In the genomic region with DNA sequence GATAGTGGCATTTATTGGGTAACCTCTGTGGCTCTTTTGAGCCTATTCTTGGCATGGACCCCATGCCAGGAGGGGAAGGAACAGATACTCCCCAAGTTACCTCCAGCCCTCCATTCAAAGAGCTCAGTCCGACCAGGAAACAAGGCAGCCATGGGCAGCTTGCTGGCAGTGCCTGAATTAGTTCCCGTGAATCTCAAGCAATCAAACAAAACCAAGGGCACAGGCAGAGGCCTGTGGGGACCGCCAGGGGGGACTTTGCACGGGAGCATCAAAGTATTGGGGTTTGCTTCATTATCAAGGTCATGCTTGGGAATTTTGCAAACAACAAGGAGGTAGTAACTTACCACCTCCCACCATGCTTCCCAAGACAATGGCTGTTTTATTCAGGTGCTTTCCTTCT, we compare ENCODE assay signal across 17 cellular contexts.
DNase-seq lines count a peak whose midpoint lies in the region; ATAC-seq and TF ChIP-seq lines count a peak whose summit lies in the region.
"Had no signal": no experiment of that assay in that cellular context is flagged by ENCODE, and none has a peak within 500 bp of the region (broad histone marks: within the 10 kb centered on the region; RNA-seq: fewer than 3 reads in every experiment).

No MANE protein-coding gene starts in this region.

- H3K4me1 Mint-ChIP-seq in endodermal cell (no peaks in the 10 kb centered on the region), progenitor cell of endocrine pancreas (ENCODE audit: low read depth) (peaks cover 7% of the 10 kb centered on the region)
- H3K4me1 Mint-ChIP-seq: CD14-positive monocyte, IgD-negative memory B cell had no signal

- TF ChIP-seq CTCF in endodermal cell (conservative IDR thresholded peaks at IDR 0.05): no peak
- TF ChIP-seq CTCF in progenitor cell of endocrine pancreas (IDR thresholded peaks at IDR 0.05; ENCODE audit: unreplicated experiment): no peak

- H3K27me3 Mint-ChIP-seq in endodermal cell (ENCODE audit: insufficient read depth) (peaks cover 3% of the 10 kb centered on the region), progenitor cell of endocrine pancreas (peaks cover 24% of the 10 kb centered on the region)

- 88 to 100% methylated on average over 2 to 4 of the region's 4 CpGs for WGBS in endodermal cell (ENCODE audit: insufficient coverage in 1 of 2, insufficient read length in 1 of 2), 2 experiments

- H3K4me3 ChIP-seq in endodermal cell (ENCODE audit: low read length): no peak overlapping the region
- H3K4me3 ChIP-seq: A549 had no signal

- H3K27ac ChIP-seq in endodermal cell (ENCODE audit: low read depth, low read length): no peak overlapping the region
- H3K27ac ChIP-seq: A549 had no signal

- H3K9ac ChIP-seq in endodermal cell (ENCODE audit: extremely low read depth, low read length, poor library complexity, severe bottlenecking): no peak overlapping the region

- H3K27ac Mint-ChIP-seq in endodermal cell (no peak overlapping the region), progenitor cell of endocrine pancreas (peak overlapping the region; percentile 69)
- H3K27ac Mint-ChIP-seq: CD8-positive, alpha-beta T cell; HFFc6; IgD-negative memory B cell had no signal

- H3K9me3 ChIP-seq in endodermal cell (ENCODE audit: control insufficient read depth, low read length): no peaks in the 10 kb centered on the region
- H3K9me3 ChIP-seq: A549 had no signal

- ATAC-seq in activated CD4-positive, CD25-positive, alpha-beta regulatory T cell treated with anti-CD3 and anti-CD28 coated beads, Interleukin-2, amount 50 U/mL, for 24 hours: no peak
- ATAC-seq in HG03175 (IDR thresholded peaks at IDR 0.05; ENCODE audit: unreplicated experiment): no peak
- ATAC-seq: A549; CD8-positive, alpha-beta T cell had no signal

- H3K36me3 Mint-ChIP-seq in endodermal cell (ENCODE audit: low read depth) (no peaks in the 10 kb centered on the region), progenitor cell of endocrine pancreas (ENCODE audit: insufficient read depth) (no peaks in the 10 kb centered on the region)
- H3K36me3 Mint-ChIP-seq: CD14-positive monocyte; CD8-positive, alpha-beta T cell; IgD-negative memory B cell had no signal

- no peaks in the 10 kb centered on the region for H3K4me1 ChIP-seq in endodermal cell (ENCODE audit: control insufficient read depth, insufficient read depth, low read length)

- H3K4me3 Mint-ChIP-seq in endodermal cell (no peak overlapping the region), progenitor cell of endocrine pancreas (ENCODE audit: low read depth) (no peak overlapping the region)
- H3K4me3 Mint-ChIP-seq: CD14-positive monocyte; CD8-positive, alpha-beta T cell; HFFc6; IgD-negative memory B cell had no signal

- DNase-seq in AG20443 (ENCODE audit: low spot score) (peak; percentile 4), D341Med (ENCODE audit: low spot score) (peak; percentile 12), endodermal cell (peak; percentile 37), progenitor cell of endocrine pancreas (ENCODE audit: low spot score, unreplicated experiment) (no peak), islet precursor cell (no peak)
- DNase-seq: CD8-positive, alpha-beta T cell; COR-L47; DND-41; GF-D8; GOT3; HCEC 1CT; HFFc6 had no signal

- H3K9me3 Mint-ChIP-seq in endodermal cell (no peaks in the 10 kb centered on the region), progenitor cell of endocrine pancreas (ENCODE audit: low read depth) (no peaks in the 10 kb centered on the region)
- H3K9me3 Mint-ChIP-seq: CD14-positive monocyte; CD8-positive, alpha-beta T cell; HFFc6; IgD-negative memory B cell had no signal

- H3K27me3 ChIP-seq in endodermal cell (ENCODE audit: control insufficient read depth, insufficient read depth, low read length, poor library complexity, severe bottlenecking): no peaks in the 10 kb centered on the region

- H3K36me3 ChIP-seq in endodermal cell (ENCODE audit: control insufficient read depth, insufficient read depth, low read length): no peaks in the 10 kb centered on the region

Comparison
In these comparisons a context has a peak if more than half of its experiments do, and no peak if none do; other contexts are left out.
1. DNase-seq: peak in AG20443 (single experiment), D341Med (single experiment) and endodermal cell (single experiment); none in progenitor cell of endocrine pancreas (single experiment) and islet precursor cell (single experiment).